In genomic region chr17:73227379-73227778, GRCh38 we compare ENCODE assay signal across 11 cellular contexts. TPM values are rescaled to one million over a fixed set of nuclear protein-coding genes. Genes with fewer than 3 reads are reported as not detected.
DNase-seq lines count a peak whose midpoint lies in the region; ATAC-seq and TF ChIP-seq lines count a peak whose summit lies in the region.
"Had no signal": no experiment of that assay in that cellular context is flagged by ENCODE, and none has a peak within 500 bp of the region (broad histone marks: within the 10 kb centered on the region; RNA-seq: fewer than 3 reads in every experiment).

No MANE protein-coding gene starts in this region.

- no peak overlapping the region for H3K4me3 ChIP-seq in right atrium auricular region
- H3K4me3 ChIP-seq in Panc1 (ENCODE audit: low read depth in 2 of 2, low read length in 2 of 2), result no peak overlapping the region
- H3K4me3 ChIP-seq in endodermal cell (ENCODE audit: low read length), result peak overlapping the region; percentile 57
- H3K4me3 ChIP-seq: heart right ventricle had no signal

- no peaks in the 10 kb centered on the region for H3K27me3 ChIP-seq in right atrium auricular region
- no peaks in the 10 kb centered on the region for H3K27me3 ChIP-seq in Panc1 (ENCODE audit: control insufficient read depth, insufficient read depth, low read length)
- H3K27me3 ChIP-seq in endodermal cell (ENCODE audit: control insufficient read depth, insufficient read depth, low read length, poor library complexity, severe bottlenecking), result no peaks in the 10 kb centered on the region
- H3K27me3 ChIP-seq: heart right ventricle had no signal

- H3K4me3 Mint-ChIP-seq in endodermal cell, result no peak overlapping the region

- H3K9me3 ChIP-seq in right atrium auricular region (no peaks in the 10 kb centered on the region), Panc1 (ENCODE audit: control insufficient read depth, insufficient read depth, low read depth, low read length) (no peaks in the 10 kb centered on the region), endodermal cell (ENCODE audit: control insufficient read depth, low read length) (no peaks in the 10 kb centered on the region)
- H3K9me3 ChIP-seq: heart right ventricle had no signal

- H3K4me1 Mint-ChIP-seq in endodermal cell, result peaks cover 36% of the 10 kb centered on the region

- intact Hi-C loops in Right ventricle myocardium inferior (cut with DNase I), result no loop called here
- intact Hi-C loops in Panc1 (cut with micrococcal nuclease; ENCODE audit: unreplicated experiment), result no loop called here

- no peak overlapping the region for H3K9ac ChIP-seq in endodermal cell (ENCODE audit: extremely low read depth, low read length, poor library complexity, severe bottlenecking)

- H3K36me3 ChIP-seq in right atrium auricular region (no peaks in the 10 kb centered on the region), Panc1 (ENCODE audit: control insufficient read depth, insufficient read depth, low read length) (peaks cover 13% of the 10 kb centered on the region), endodermal cell (ENCODE audit: control insufficient read depth, insufficient read depth, low read length) (peaks cover 17% of the 10 kb centered on the region)

- H3K27ac Mint-ChIP-seq in endodermal cell, result no peak overlapping the region

- TF ChIP-seq CTCF in right atrium auricular region (IDR thresholded peaks at IDR 0.05) (no peak), Panc1 (IDR thresholded peaks at IDR 0.05) (no peak), endodermal cell (conservative IDR thresholded peaks at IDR 0.05) (no peak)

- H3K4me1 ChIP-seq in right atrium auricular region (peaks cover 0 to 45% of the 10 kb centered on the region in 2 donors), Panc1 (ENCODE audit: control insufficient read depth, insufficient read depth, low read length) (peaks cover 41% of the 10 kb centered on the region), endodermal cell (ENCODE audit: control insufficient read depth, insufficient read depth, low read length) (peaks cover 11% of the 10 kb centered on the region)

- ATAC-seq in Right ventricle myocardium inferior, result no peak
- ATAC-seq in Panc1, result no peak
- ATAC-seq in GM19463 (IDR thresholded peaks at IDR 0.05; ENCODE audit: unreplicated experiment), result no peak
- ATAC-seq: heart right ventricle had no signal

- in situ Hi-C loops in Panc1 (cut with HindIII; ENCODE audit: low pct_unique_long_range_greater_than_20kb, low sequenced_read_pairs), result no loop called here

- DNase-seq in right atrium auricular region (ENCODE audit: low spot score) (no peak), Right ventricle myocardium inferior (ENCODE audit: missing footprints) (no peak), Panc1 (ENCODE audit: low read depth, low spot score) (no peak), endodermal cell (no peak), HCEC 1CT (no peak), SIG-M5 treated with dmso at 0.1 percent for 504 hours (lab: John Stamatoyannopoulos, UW; ENCODE audit: unreplicated experiment) (no peak), COLO668 (lab: John Stamatoyannopoulos, UW; ENCODE audit: unreplicated experiment) (no peak)
- DNase-seq: heart right ventricle had no signal

- H3K27me3 Mint-ChIP-seq in endodermal cell (ENCODE audit: insufficient read depth), result no peaks in the 10 kb centered on the region

- peaks cover 15% of the 10 kb centered on the region for H3K36me3 Mint-ChIP-seq in endodermal cell (ENCODE audit: low read depth)

- peak overlapping the region; percentile 20 to 62 for H3K27ac ChIP-seq in right atrium auricular region
- peak overlapping the region; percentile 30; the same call in 1 of the 2 replicates for H3K27ac ChIP-seq in Panc1 (ENCODE audit: low read length)
- H3K27ac ChIP-seq in endodermal cell (ENCODE audit: low read depth, low read length), result no peak overlapping the region
- H3K27ac ChIP-seq: C4-2B had no signal

- no TSS peak for BruUV-seq in Panc1 (replicated peaks; lab: Mats Ljungman, UMichigan)

- 85 to 95% methylated on average over 2 to 3 of the region's 3 CpGs for WGBS in endodermal cell (ENCODE audit: insufficient coverage in 1 of 2, insufficient read length in 1 of 2), 2 experiments

- POLR2A ChIA-PET in Panc1 (lab: Charles Lee), result no interaction called here

- no peaks in the 10 kb centered on the region for H3K9me3 Mint-ChIP-seq in endodermal cell

- CTCF ChIA-PET in Panc1 (lab: Charles Lee), result interaction anchor here (0.6 kb wide), 1 partner anchor 8 kb away, joined by 3 read pairs; no protein-coding TSS in a partner anchor

RNA-seq across cellular contexts. Expression of gene CPSF4L, which starts 34.3 kb away (rescaled TPM):
- total RNA-seq in right atrium auricular region (not detected), Right ventricle myocardium inferior (not detected), Panc1 (2021; ENCODE audit: unreplicated experiment) (not detected), endodermal cell (under 1 TPM; 0.29 to 0.58 TPM)
- polyA plus RNA-seq in Panc1 (2012; ENCODE audit: insufficient read length), result not detected
- not detected for polyA plus RNA-seq in endodermal cell (2013, experiment 1 of 2)
- not detected for polyA plus RNA-seq in endodermal cell (2013, experiment 2 of 2)
- total RNA-seq: heart right ventricle, temporal lobe had no signal
- polyA plus RNA-seq: heart right ventricle had no signal

RNA-seq across cellular contexts. Expression of gene COG1, which starts 34.5 kb away (rescaled TPM):
- total RNA-seq in right atrium auricular region (10 to 100 TPM; 17.3 to 21.3 TPM), Right ventricle myocardium inferior (49.3 TPM), Panc1 (2021; ENCODE audit: unreplicated experiment) (41.2 TPM), endodermal cell (10 to 100 TPM; 27.1 to 27.8 TPM)
- 42.3 TPM for polyA plus RNA-seq in Panc1 (2012; ENCODE audit: insufficient read length)
- 34.3 TPM for polyA plus RNA-seq in endodermal cell (2013, experiment 1 of 2)
- 31.3 TPM for polyA plus RNA-seq in endodermal cell (2013, experiment 2 of 2)
